Comparison of ENCODE assay signal across 8 cellular contexts in the genomic region with DNA sequence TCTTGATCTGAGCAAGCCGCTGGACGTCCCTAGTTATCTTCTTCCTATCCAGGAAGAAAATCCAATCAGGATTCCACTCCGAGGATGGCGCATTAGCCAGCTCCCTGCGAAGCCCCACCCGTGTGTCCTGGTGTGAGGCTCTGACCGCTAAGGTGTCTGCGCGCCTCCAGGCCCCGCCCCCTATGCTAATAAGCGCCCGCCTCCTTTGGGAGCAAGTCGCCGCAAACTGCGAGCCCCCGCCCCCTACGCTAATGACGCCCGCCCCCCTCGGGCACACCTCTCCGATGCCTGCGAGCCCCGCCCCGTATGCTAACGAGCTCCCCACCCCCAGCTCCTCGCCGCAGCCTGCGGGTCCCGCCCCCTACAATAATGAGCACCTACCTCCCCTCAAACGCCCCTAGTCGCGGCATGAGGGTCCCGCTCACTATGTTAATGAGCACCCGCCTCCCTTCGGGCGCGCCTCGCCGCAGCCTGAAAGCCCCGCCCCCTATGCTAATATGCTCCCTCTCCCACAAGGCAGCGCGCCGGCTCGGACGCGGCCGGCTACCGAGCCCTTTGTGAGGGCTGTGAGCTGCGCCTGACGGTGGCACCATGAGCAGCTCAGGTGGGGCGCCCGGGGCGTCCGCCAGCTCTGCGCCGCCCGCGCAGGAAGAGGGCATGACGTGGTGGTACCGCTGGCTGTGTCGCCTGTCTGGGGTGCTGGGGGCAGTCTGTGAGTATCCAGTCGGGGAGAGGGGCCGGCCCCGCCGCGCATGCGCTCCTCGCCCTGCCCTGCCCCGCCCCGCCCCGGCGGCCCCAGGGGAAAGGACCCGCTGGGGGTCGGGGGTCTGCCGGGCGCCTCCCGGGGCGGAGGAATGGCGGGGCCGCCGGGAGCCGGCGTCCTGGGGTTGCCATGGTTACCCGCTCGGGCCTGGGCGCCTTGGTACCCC. TPM values are rescaled to one million over a fixed set of nuclear protein-coding genes. Genes with fewer than 3 reads are reported as not detected.
DNase-seq lines count a peak whose midpoint lies in the region; ATAC-seq and TF ChIP-seq lines count a peak whose summit lies in the region.

A gene (plus strand): TSS at position 503 of the 929 bp plus-strand sequence. CDS start 89 bp downstream, at position 592.

- peak within 1 kb of the TSS; percentile 70 to 81 (median 71) for H3K4me3 ChIP-seq in breast epithelium
- peak within 1 kb of the TSS; percentile 83 for H3K4me3 ChIP-seq in iPS-20b (ENCODE audit: low read length)
- H3K4me3 ChIP-seq in skeletal muscle tissue (ENCODE audit: low read length in 3 of 3): peak within 1 kb of the TSS; percentile 69 to 92 (median 90)

- peak; percentile 95 for DNase-seq in A172 (ENCODE audit: low spot score)
- DNase-seq in NCI-H2171 (lab: John Stamatoyannopoulos, UW): peak; percentile 100
- peak; percentile 96 to 98 for DNase-seq in breast epithelium (ENCODE audit: low spot score in 2 of 2)

- peak within 1 kb of the TSS; percentile 98 for H3K27ac ChIP-seq in VCaP
- H3K27ac ChIP-seq in breast epithelium: peak within 1 kb of the TSS; percentile 95 to 98
- peak within 1 kb of the TSS; percentile 65 for H3K27ac ChIP-seq in iPS-20b (ENCODE audit: low read length)
- H3K27ac ChIP-seq in skeletal muscle tissue (ENCODE audit: low read depth, low read length): peak within 1 kb of the TSS; percentile 90

- no peaks in the 10 kb centered on the region for H3K36me3 ChIP-seq in breast epithelium
- H3K36me3 ChIP-seq in iPS-20b (ENCODE audit: insufficient read depth, low read depth, low read length): no peaks in the 10 kb centered on the region
- H3K36me3 ChIP-seq in skeletal muscle tissue (ENCODE audit: control insufficient read depth in 3 of 3, insufficient read depth in 3 of 3, low read length in 3 of 3): peaks cover 4 to 5% (median 5%) of the 10 kb centered on the region in 3 donors

- no peak for TF ChIP-seq POLR2A in breast epithelium (IDR thresholded peaks at IDR 0.05)

- H3K27me3 ChIP-seq in breast epithelium (no peaks in the 10 kb centered on the region), iPS-20b (ENCODE audit: insufficient read depth, low read length) (peaks cover 4% of the 10 kb centered on the region; the same call in 1 of the 2 replicates), skeletal muscle tissue (ENCODE audit: control insufficient read depth in 3 of 3, insufficient read depth in 3 of 3, low read length in 3 of 3) (no peaks in the 10 kb centered on the region)

- H3K9ac ChIP-seq in iPS-20b (ENCODE audit: low read depth, low read length) (peak within 1 kb of the TSS; percentile 90; the same call in 1 of the 2 replicates), skeletal muscle tissue (ENCODE audit: low read depth in 1 of 3, low read length in 3 of 3) (peak within 1 kb of the TSS; percentile 87 to 94 (median 89))

- H3K4me1 ChIP-seq in breast epithelium (peaks cover 0 to 7% of the 10 kb centered on the region in 2 donors), iPS-20b (ENCODE audit: insufficient read depth, low read length) (peaks cover 7% of the 10 kb centered on the region), skeletal muscle tissue (ENCODE audit: control insufficient read depth in 3 of 3, insufficient read depth in 3 of 3, low read length in 3 of 3) (peaks cover 30 to 34% (median 32%) of the 10 kb centered on the region in 3 donors)

- H3K9me3 ChIP-seq in breast epithelium: no peaks in the 10 kb centered on the region
- H3K9me3 ChIP-seq in iPS-20b (ENCODE audit: insufficient read depth, low read depth, low read length): no peaks in the 10 kb centered on the region
- H3K9me3 ChIP-seq in skeletal muscle tissue (ENCODE audit: control insufficient read depth in 3 of 3, low read length in 3 of 3): no peaks in the 10 kb centered on the region

- TF ChIP-seq CTCF in VCaP (conservative IDR thresholded peaks at IDR 0.05) (no peak), breast epithelium (IDR thresholded peaks at IDR 0.05) (no peak)

- intact Hi-C loops in breast epithelium (cut with DNase I; ENCODE audit: low total_unique reads): no loop called here

- ATAC-seq in GM18861 (IDR thresholded peaks at IDR 0.05; ENCODE audit: unreplicated experiment) (peak; percentile 54), HG03097 (IDR thresholded peaks at IDR 0.05; ENCODE audit: low FRiP score, unreplicated experiment) (peak; percentile 61)

RNA-seq across cellular contexts. Expression of the gene that starts here (rescaled TPM):
- 8.8 and 10.8 TPM in 2 replicates for total RNA-seq in A172 (2014; rRNA removed; shearing (Covaris generic))
- total RNA-seq in breast epithelium: 10 to 100 TPM in 2 of 3 donors, 1 to 10 TPM in 1; 5.0 to 19.5 (median 13.4) TPM
- 4.7 TPM for total RNA-seq in skeletal muscle tissue

Comparison
In these comparisons a context has a peak if more than half of its experiments do, and no peak if none do; other contexts are left out.
1. Peak in every context shown above with its lines: DNase-seq, ATAC-seq, H3K4me3 ChIP-seq and H3K27ac ChIP-seq.